Comparison of ENCODE assay signal across 27 cellular contexts in genomic region chr18:56316727-56317126, GRCh38.
"Had no signal": no experiment of that assay in that cellular context is flagged by ENCODE, and none has a peak within 500 bp of the region (broad histone marks: within the 10 kb centered on the region; RNA-seq: fewer than 3 reads in every experiment).

No MANE protein-coding gene starts in this region.

- H3K4me3 ChIP-seq: colonic mucosa, esophagus squamous epithelium, gastrocnemius medialis, heart right ventricle, left lung, lower lobe of right lung had no signal

- H3K36me3 Mint-ChIP-seq: naive thymus-derived CD4-positive, alpha-beta T cell had no signal

- H3K27ac Mint-ChIP-seq: dendritic cell treated with granulocyte-macrophage colony-stimulating factor and Interleukin-4, amounts not matched to agents 40 ng/mL and 50 ng/mL, for 4 days; effector memory CD8-positive, alpha-beta T cell; endodermal cell; naive thymus-derived CD4-positive, alpha-beta T cell had no signal

- H3K27me3 Mint-ChIP-seq: dendritic cell treated with granulocyte-macrophage colony-stimulating factor and Interleukin-4, amounts not matched to agents 40 ng/mL and 50 ng/mL, for 4 days; naive thymus-derived CD4-positive, alpha-beta T cell had no signal

- H3K4me1 Mint-ChIP-seq: endodermal cell; naive thymus-derived CD4-positive, alpha-beta T cell had no signal

- H3K9me3 Mint-ChIP-seq: dendritic cell treated with granulocyte-macrophage colony-stimulating factor and Interleukin-4, amounts not matched to agents 40 ng/mL and 50 ng/mL, for 4 days; endodermal cell had no signal

- H3K27me3 ChIP-seq: colonic mucosa, esophagus squamous epithelium, gastrocnemius medialis, heart right ventricle, left lung had no signal

- DNase-seq: colonic mucosa; cortex of kidney; effector CD8-positive, alpha-beta T cell; effector memory CD8-positive, alpha-beta T cell; endodermal cell; erythroblast; esophagus squamous epithelium; foreskin fibroblast; foreskin melanocyte; gastrocnemius medialis; glutamatergic neuron; head of caudate nucleus; heart right ventricle; hippocampal formation; left cardiac atrium; left lung; left ventricle myocardium superior; lower lobe of right lung; mesenchymal stem cell; midbrain; naive thymus-derived CD4-positive, alpha-beta T cell had no signal

- H3K36me3 ChIP-seq: colonic mucosa, esophagus squamous epithelium, gastrocnemius medialis, heart right ventricle, left lung, lower lobe of right lung had no signal

- H3K4me3 Mint-ChIP-seq: dendritic cell treated with granulocyte-macrophage colony-stimulating factor and Interleukin-4, amounts not matched to agents 40 ng/mL and 50 ng/mL, for 4 days; effector memory CD8-positive, alpha-beta T cell; endodermal cell; naive thymus-derived CD4-positive, alpha-beta T cell had no signal

- FAIRE-seq: endometrium, islet of Langerhans, keratinocyte had no signal

- H3K27ac ChIP-seq: colonic mucosa, epithelial cell of prostate, esophagus squamous epithelium, gastrocnemius medialis, heart right ventricle, left lung, lower lobe of right lung had no signal

- H3K4me1 ChIP-seq: colonic mucosa, lower lobe of right lung had no signal

- H3K9me3 ChIP-seq: colonic mucosa, esophagus squamous epithelium, gastrocnemius medialis, left lung, lower lobe of right lung had no signal

- ATAC-seq: effector memory CD8-positive, alpha-beta T cell; esophagus mucosa; gastrocnemius medialis; heart right ventricle; left cardiac atrium; left lung; left ventricle myocardium superior; lower lobe of right lung; naive thymus-derived CD4-positive, alpha-beta T cell had no signal
